ENCODE assay signal across 7 cellular contexts in the genomic region with DNA sequence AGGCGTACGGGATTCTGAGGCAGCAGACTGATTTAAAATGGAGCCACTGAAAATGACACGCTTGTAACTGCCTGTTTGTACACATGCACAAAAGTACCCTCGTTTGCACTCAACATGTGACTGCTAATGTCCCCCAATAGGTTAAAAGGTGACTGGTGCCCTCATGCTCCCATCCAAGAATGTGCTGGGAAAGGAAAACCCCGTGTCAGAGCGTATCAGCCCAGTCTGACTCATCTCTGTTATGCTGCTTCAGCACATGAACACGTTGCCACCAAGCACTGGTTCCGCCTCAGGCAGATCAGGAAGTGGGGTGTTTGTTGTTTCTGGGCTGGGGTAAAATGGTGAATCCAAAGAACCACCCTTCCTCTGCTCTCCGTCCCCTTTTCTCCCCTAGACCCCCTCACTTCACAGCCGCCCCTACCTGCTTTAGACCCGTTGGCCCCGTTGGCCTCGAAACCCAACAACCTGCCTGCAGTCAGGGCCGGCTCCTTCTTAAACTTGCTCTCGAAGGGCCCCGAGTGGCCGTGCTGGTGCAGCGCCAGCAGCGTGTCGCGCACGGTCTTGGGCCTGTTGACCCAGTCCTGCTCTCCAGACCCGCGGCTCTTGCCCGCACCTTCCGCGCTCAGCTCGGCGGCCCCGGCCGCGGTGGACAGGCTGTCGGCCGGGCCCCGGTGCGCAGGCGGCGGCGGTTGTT. TPM values are rescaled to one million over a fixed set of nuclear protein-coding genes. Genes with fewer than 3 reads are reported as not detected.
A peak's percentile ranks its signal among the peaks of the same experiment; 100 is the strongest.
DNase-seq lines count a peak whose midpoint lies in the region; ATAC-seq and TF ChIP-seq lines count a peak whose summit lies in the region.

No MANE protein-coding gene starts in this region.

- DNase-seq in NCI-H526 treated with DMSO at 0.1 percent for 48 hours (lab: John Stamatoyannopoulos, UW) (peak; percentile 42), right lobe of liver (peak; percentile 73 to 83 (median 78))
- peak; percentile 52 to 81 for DNase-seq in activated CD4-positive, alpha-beta T cell treated with anti-CD3 and anti-CD28 coated beads, Interleukin-2, amount 50 U/mL, for 24 hours (ENCODE audit: low read depth in 1 of 2, low spot score in 1 of 2)
- DNase-seq in stimulated activated CD4-positive, alpha-beta T cell treated with anti-CD3 and anti-CD28 coated beads, Interleukin-4, amount 100 ng/mL, for 48 hours (ENCODE audit: low read depth in 2 of 2), result peak; percentile 54 to 62

- peak overlapping the region; percentile 68 to 73 (median 68) for H3K4me3 ChIP-seq in right lobe of liver

- intact Hi-C loops in dendritic cell treated with granulocyte-macrophage colony-stimulating factor and Interleukin-4, amounts not matched to agents 40 ng/mL and 50 ng/mL, for 4 days (cut with micrococcal nuclease), result no loop called here
- intact Hi-C loops in right lobe of liver (cut with DNase I), result loop anchor here in 1 of 2 donors (10.0 kb wide), 1 partner anchor 357 kb away; no protein-coding TSS in a partner anchor

- H3K4me3 Mint-ChIP-seq in dendritic cell treated with granulocyte-macrophage colony-stimulating factor and Interleukin-4, amounts not matched to agents 40 ng/mL and 50 ng/mL, for 4 days, result peak overlapping the region; percentile 96

- no peaks in the 10 kb centered on the region for H3K9me3 ChIP-seq in right lobe of liver

- peaks cover 60% of the 10 kb centered on the region for H3K36me3 Mint-ChIP-seq in dendritic cell treated with granulocyte-macrophage colony-stimulating factor and Interleukin-4, amounts not matched to agents 40 ng/mL and 50 ng/mL, for 4 days (ENCODE audit: low read depth)

- H3K27ac Mint-ChIP-seq in dendritic cell treated with granulocyte-macrophage colony-stimulating factor and Interleukin-4, amounts not matched to agents 40 ng/mL and 50 ng/mL, for 4 days, result peak overlapping the region; percentile 98

- H3K36me3 ChIP-seq in right lobe of liver, result peaks cover 0 to 15% (median 10%) of the 10 kb centered on the region in 4 donors

- H3K4me1 ChIP-seq in right lobe of liver, result peaks cover 0 to 30% (median 10%) of the 10 kb centered on the region in 4 donors

- peak overlapping the region; percentile 100 for H3K27ac ChIP-seq in right lobe of liver

- TF ChIP-seq POLR2A in GM15510 (IDR thresholded peaks at IDR 0.05; ENCODE audit: borderline replicate concordance, extremely low read depth, insufficient read length) (peak; percentile 65), right lobe of liver (IDR thresholded peaks at IDR 0.05) (peak; percentile 82)

- 1% methylated on average over 10 of the region's 39 CpGs for WGBS in right lobe of liver (ENCODE audit: insufficient coverage, low coverage, low lambda C conversion rate, missing lambda C conversion rate)

- H3K27me3 ChIP-seq in right lobe of liver, result no peaks in the 10 kb centered on the region

- H3K27me3 Mint-ChIP-seq in dendritic cell treated with granulocyte-macrophage colony-stimulating factor and Interleukin-4, amounts not matched to agents 40 ng/mL and 50 ng/mL, for 4 days, result no peaks in the 10 kb centered on the region

- ATAC-seq in HG03060 (IDR thresholded peaks at IDR 0.05; ENCODE audit: low read depth, unreplicated experiment), result peak; percentile 16
- peak; percentile 17 to 37 (median 24) for ATAC-seq in right lobe of liver

- TF ChIP-seq CTCF in right lobe of liver (IDR thresholded peaks at IDR 0.05), result peak in 1 of 4 donors; percentile 8

- H3K4me1 Mint-ChIP-seq in dendritic cell treated with granulocyte-macrophage colony-stimulating factor and Interleukin-4, amounts not matched to agents 40 ng/mL and 50 ng/mL, for 4 days (ENCODE audit: low read depth), result peaks cover 36% of the 10 kb centered on the region

- H3K9me3 Mint-ChIP-seq in dendritic cell treated with granulocyte-macrophage colony-stimulating factor and Interleukin-4, amounts not matched to agents 40 ng/mL and 50 ng/mL, for 4 days, result no peaks in the 10 kb centered on the region

RNA-seq across cellular contexts. Expression of gene IRF2BP2, which starts 1.8 kb away (rescaled TPM):
- 10 to 100 TPM; 35.3 to 93.2 (median 56.8) TPM for total RNA-seq in right lobe of liver

Comparison
In these comparisons a context has a peak if more than half of its experiments do, and no peak if none do; other contexts are left out.
1. Peak in every context shown above with its lines: DNase-seq, ATAC-seq, H3K4me3 ChIP-seq and H3K27ac ChIP-seq.